16 cellular contexts compared by ENCODE assay signal in genomic region chr1:232725303-232726047, GRCh38.
A peak's percentile ranks its signal among the peaks of the same experiment; 100 is the strongest.
DNase-seq lines count a peak whose midpoint lies in the region; ATAC-seq, FAIRE-seq and TF ChIP-seq lines count a peak whose summit lies in the region.
"Had no signal": no experiment of that assay in that cellular context is flagged by ENCODE, and none has a peak within 500 bp of the region (broad histone marks: within the 10 kb centered on the region; RNA-seq: fewer than 3 reads in every experiment).

No MANE protein-coding gene starts in this region.

- TF ChIP-seq POLR2A in breast epithelium (IDR thresholded peaks at IDR 0.05) (no peak), NB4 (IDR thresholded peaks at IDR 0.05; ENCODE audit: extremely low read depth, insufficient read length) (no peak)

- BruUV-seq in MCF 10A (replicated peaks; lab: Mats Ljungman, UMichigan) = no TSS peak

- H3K4me1 ChIP-seq in breast epithelium = no peaks in the 10 kb centered on the region

- ATAC-seq in HG03280 (IDR thresholded peaks at IDR 0.05; ENCODE audit: unreplicated experiment) = no peak
- ATAC-seq: right cardiac atrium had no signal

- no peaks in the 10 kb centered on the region for H3K27me3 ChIP-seq in breast epithelium
- no peaks in the 10 kb centered on the region for H3K27me3 ChIP-seq in bronchial epithelial cell (ENCODE audit: control insufficient read depth, insufficient read depth, low read length)
- H3K27me3 ChIP-seq: cardiac muscle cell had no signal

- H3K4me3 Mint-ChIP-seq in MCF 10A (ENCODE audit: unreplicated experiment) = no peak overlapping the region

- H3K9me3 ChIP-seq in breast epithelium = no peaks in the 10 kb centered on the region

- POLR2A ChIA-PET in MCF 10A (lab: Yijun Ruan, JAX) = interaction anchor here (1.2 to 2.2 kb wide), 2 partner anchors 16 to 20 kb away, joined by 5 to 18 read pairs; no protein-coding TSS in a partner anchor

- no peak overlapping the region for H3K27ac ChIP-seq in breast epithelium
- H3K27ac ChIP-seq: cardiac muscle cell had no signal

- no peaks in the 10 kb centered on the region for H3K27me3 Mint-ChIP-seq in MCF 10A (ENCODE audit: insufficient read depth, unreplicated experiment)

- peaks cover 20% of the 10 kb centered on the region for H3K4me1 Mint-ChIP-seq in MCF 10A (ENCODE audit: insufficient read depth, unreplicated experiment)

- CTCF ChIA-PET in MCF 10A (lab: Yijun Ruan, JAX) = interaction anchor here (0.6 to 1.1 kb wide), 3 partner anchors 48 to 72 kb away, joined by 3 to 4 read pairs (median 3); no protein-coding TSS in a partner anchor

- intact Hi-C loops in MCF 10A (cut with micrococcal nuclease) = no loop called here
- intact Hi-C loops in breast epithelium (cut with DNase I; ENCODE audit: low total_unique reads) = no loop called here

- DNase-seq in MCF 10A (ENCODE audit: unreplicated experiment) (peak; percentile 29), breast epithelium (ENCODE audit: low spot score in 2 of 2) (no peak), NB4 (ENCODE audit: low read depth) (peak; percentile 46), bronchial epithelial cell (ENCODE audit: low read depth) (no peak), NCI-H1092 treated with DMSO at 0.1 percent for 48 hours (lab: John Stamatoyannopoulos, UW) (no peak), middle frontal gyrus (ENCODE audit: extremely low spot score, low spot score) (no peak), NK-92 (lab: John Stamatoyannopoulos, UW; ENCODE audit: unreplicated experiment) (no peak)
- DNase-seq: activated naive CD4-positive, alpha-beta T cell treated with anti-CD3 and anti-CD28 coated beads, Interleukin-2, amount 50 U/mL, for 16 hours; KBM-7; NCI-H2081 treated with DMSO at 0.1 percent for 48 hours; stimulated activated CD4-positive, alpha-beta T cell treated with anti-CD3 and anti-CD28 coated beads, Interleukin-4, amount 100 ng/mL, for 1 hour; stimulated activated naive CD4-positive, alpha-beta T cell treated with Interleukin-2 at 50 U/mL for 16 hours had no signal

- H3K36me3 ChIP-seq in breast epithelium (no peaks in the 10 kb centered on the region), bronchial epithelial cell (ENCODE audit: control insufficient read depth, insufficient read depth, low read length) (no peaks in the 10 kb centered on the region)
- H3K36me3 ChIP-seq: cardiac muscle cell had no signal

- peaks cover 8% of the 10 kb centered on the region for H3K9me3 Mint-ChIP-seq in MCF 10A (ENCODE audit: unreplicated experiment)

- no peak for TF ChIP-seq CTCF in MCF 10A (IDR thresholded peaks at IDR 0.05; ENCODE audit: unreplicated experiment)
- no peak for TF ChIP-seq CTCF in breast epithelium (IDR thresholded peaks at IDR 0.05)
- TF ChIP-seq CTCF in NB4 (IDR thresholded peaks at IDR 0.05; ENCODE audit: low read depth, low read length) = no peak
- peak; percentile 6 for TF ChIP-seq CTCF in bronchial epithelial cell (IDR thresholded peaks at IDR 0.05; ENCODE audit: insufficient read depth, low read length, severe bottlenecking)

- H3K27ac Mint-ChIP-seq in MCF 10A (ENCODE audit: low read depth, unreplicated experiment) = peak overlapping the region; percentile 5

- H3K4me3 ChIP-seq in breast epithelium = no peak overlapping the region
- no peak overlapping the region for H3K4me3 ChIP-seq in NB4 (ENCODE audit: low read depth, low read length)
- H3K4me3 ChIP-seq in bronchial epithelial cell (ENCODE audit: low read depth, low read length) = no peak overlapping the region
- H3K4me3 ChIP-seq: cardiac muscle cell had no signal

- peaks cover 7% of the 10 kb centered on the region for H3K36me3 Mint-ChIP-seq in MCF 10A (ENCODE audit: insufficient read depth, unreplicated experiment)

- FAIRE-seq in bronchial epithelial cell (lab: Jason Lieb, UNC) = peak; percentile 23
- FAIRE-seq: G401.6 had no signal

Comparison
In these comparisons a context has a peak if more than half of its experiments do, and no peak if none do; other contexts are left out.
1. DNase-seq: peak in MCF 10A (single experiment) and NB4 (single experiment); none in breast epithelium (0 of 2), bronchial epithelial cell (single experiment), NCI-H1092 treated with DMSO at 0.1 percent for 48 hours (single experiment), middle frontal gyrus (single experiment) and NK-92 (single experiment).